Comparison of ENCODE assay signal across 16 cellular contexts in genomic region chr2:172439509-172439860, GRCh38. TPM values are rescaled to one million over a fixed set of nuclear protein-coding genes. Genes with fewer than 3 reads are reported as not detected.
DNase-seq lines count a peak whose midpoint lies in the region; ATAC-seq and TF ChIP-seq lines count a peak whose summit lies in the region.
"Had no signal": no experiment of that assay in that cellular context is flagged by ENCODE, and none has a peak within 500 bp of the region (broad histone marks: within the 10 kb centered on the region; RNA-seq: fewer than 3 reads in every experiment).

No MANE protein-coding gene starts in this region.

- no peak for TF ChIP-seq EP300 in stomach (IDR thresholded peaks at IDR 0.05)

- H2AFZ ChIP-seq in HCT116 (ENCODE audit: low read depth, low read length, poor library complexity, severe bottlenecking) (no peak overlapping the region), hepatocyte (no peak overlapping the region)

- H3K9me3 ChIP-seq in HCT116 (ENCODE audit: control insufficient read depth in 1 of 2, insufficient read depth in 1 of 2, low read depth in 1 of 2, low read length in 2 of 2) (no peaks in the 10 kb centered on the region), SJCRH30 (replicated peaks) (no peaks in the 10 kb centered on the region), hepatocyte (ENCODE audit: low read depth) (no peaks in the 10 kb centered on the region), stomach (no peaks in the 10 kb centered on the region)
- H3K9me3 ChIP-seq: left lung, pancreas had no signal

- H3K4me1 ChIP-seq in HCT116 (ENCODE audit: control insufficient read depth in 1 of 2, insufficient read depth in 2 of 2, low read length in 2 of 2) (peaks cover 75 to 100% of the 10 kb centered on the region in 2 experiments), SJCRH30 (peaks cover 73% of the 10 kb centered on the region), hepatocyte (ENCODE audit: insufficient read depth) (peaks cover 11% of the 10 kb centered on the region), stomach (peaks cover 58 to 79% (median 68%) of the 10 kb centered on the region in 4 donors)

- intact Hi-C loops in HCT116 (cut with micrococcal nuclease): no loop called here
- intact Hi-C loops in stomach (cut with DNase I; ENCODE audit: low total_unique reads): no loop called here

- DNase-seq in HCT116 (ENCODE audit: low read depth, low spot score) (no peak), SJCRH30 (peak; percentile 45 to 79), hepatocyte (ENCODE audit: low spot score) (no peak), stomach (no peak), glomerular visceral epithelial cell (ENCODE audit: extremely low spot score) (no peak)
- no peak for DNase-seq in natural killer cell treated with Interleukin-12 subunit alpha and Interleukin-12 subunit beta and Interleukin-15 and Interleukin-18, amount 100 ng/mL, for 72 hours (ENCODE audit: low spot score)
- DNase-seq: activated CD4-positive, alpha-beta T cell treated with anti-CD3 and anti-CD28 coated beads, Interleukin-2, amount 50 U/mL, for 4 hours; activated naive CD4-positive, alpha-beta T cell treated with anti-CD3 and anti-CD28 coated beads for 36 hours; activated T-cell treated with anti-CD3 and anti-CD28 coated beads for 4 hours; left lung; NCI-H1436; NCI-H774; pancreas; stimulated activated CD4-positive, alpha-beta T cell treated with anti-CD3 and anti-CD28 coated beads, Interleukin-4, amount 100 ng/mL, for 1 hour had no signal

- no peak for ATAC-seq in HCT116
- no peak for ATAC-seq in HG02852 (IDR thresholded peaks at IDR 0.05; ENCODE audit: unreplicated experiment)
- ATAC-seq in natural killer cell treated with Interleukin-12 subunit alpha and Interleukin-12 subunit beta and Interleukin-15 and Interleukin-18, amount 100 ng/mL, for 72 hours: no peak
- ATAC-seq: left lung had no signal

- H3K27ac ChIP-seq in HCT116 (ENCODE audit: low read depth, low read length) (peak overlapping the region; percentile 82), SJCRH30 (peak overlapping the region; percentile 89), hepatocyte (peak overlapping the region; percentile 62), stomach (peak overlapping the region; percentile 40 to 84 (median 73))

- TF ChIP-seq RAD21 in HCT116 (IDR thresholded peaks at IDR 0.05; ENCODE audit: low read depth): no peak

- H3K9ac ChIP-seq in HCT116 (ENCODE audit: low read length): peak overlapping the region; percentile 65

- RAD21 ChIA-PET in HCT116 (lab: Charles Lee; ENCODE audit: low non-redundant PET in 1 of 2, low total read pairs in 2 of 2, uncharacterized antibody in 2 of 2, unreplicated experiment in 2 of 2): no interaction called here

- H3K4me1 Mint-ChIP-seq in natural killer cell treated with Interleukin-12 subunit alpha and Interleukin-12 subunit beta and Interleukin-15 and Interleukin-18, amount 100 ng/mL, for 72 hours (ENCODE audit: low read depth in 2 of 2): peaks cover 18 to 31% of the 10 kb centered on the region in 2 donors

- H3K36me3 Mint-ChIP-seq in natural killer cell treated with Interleukin-12 subunit alpha and Interleukin-12 subunit beta and Interleukin-15 and Interleukin-18, amount 100 ng/mL, for 72 hours: no peaks in the 10 kb centered on the region

- H3K27ac Mint-ChIP-seq in natural killer cell treated with Interleukin-12 subunit alpha and Interleukin-12 subunit beta and Interleukin-15 and Interleukin-18, amount 100 ng/mL, for 72 hours: no peak overlapping the region
- H3K27ac Mint-ChIP-seq: B cell had no signal

- WGBS in hepatocyte (ENCODE audit: low lambda C conversion rate, missing lambda C conversion rate): 68% methylated on average over 2 of the region's 2 CpGs
- 55 to 89% (median 80%) methylated on average over 2 of the region's 2 CpGs for WGBS in stomach, 5 donors

- H3K4me3 ChIP-seq in HCT116 (replicated peaks in 1 of 2; ENCODE audit: low read depth in 1 of 2, low read length in 2 of 2) (peak overlapping the region in 1 of 2 experiments; percentile 45; a peak in 3 of 4 replicates), SJCRH30 (peak overlapping the region; percentile 16; the same call in 1 of the 2 replicates), hepatocyte (no peak overlapping the region), stomach (no peak overlapping the region)
- H3K4me3 ChIP-seq: left lung, pancreas had no signal

- no peaks in the 10 kb centered on the region for H3K9me2 ChIP-seq in HCT116 (ENCODE audit: insufficient read depth)
- no peaks in the 10 kb centered on the region for H3K9me2 ChIP-seq in hepatocyte (replicated peaks; ENCODE audit: insufficient read depth)

- H4K20me1 ChIP-seq in HCT116 (ENCODE audit: insufficient read depth) (no peaks in the 10 kb centered on the region), hepatocyte (ENCODE audit: insufficient read depth, poor library complexity, severe bottlenecking) (no peaks in the 10 kb centered on the region)

- no TSS peak for BruUV-seq in HCT116 (replicated peaks; lab: Mats Ljungman, UMichigan)

- H3K4me3 Mint-ChIP-seq in natural killer cell treated with Interleukin-12 subunit alpha and Interleukin-12 subunit beta and Interleukin-15 and Interleukin-18, amount 100 ng/mL, for 72 hours: no peak overlapping the region
- H3K4me3 Mint-ChIP-seq: activated naive CD4-positive, alpha-beta T cell treated with anti-CD3 and anti-CD28 coated beads for 36 hours; B cell had no signal

- POLR2A ChIA-PET in HCT116 (lab: Charles Lee): interaction anchor here (1.8 to 5.8 kb wide), 4 partner anchors 8 to 186 kb away, joined by 8 to 56 read pairs (median 39); partner anchors contain the start of gene ITGA6

- no peaks in the 10 kb centered on the region for H3K27me3 Mint-ChIP-seq in natural killer cell treated with Interleukin-12 subunit alpha and Interleukin-12 subunit beta and Interleukin-15 and Interleukin-18, amount 100 ng/mL, for 72 hours

- H3K9me3 Mint-ChIP-seq in natural killer cell treated with Interleukin-12 subunit alpha and Interleukin-12 subunit beta and Interleukin-15 and Interleukin-18, amount 100 ng/mL, for 72 hours: no peaks in the 10 kb centered on the region
- H3K9me3 Mint-ChIP-seq: activated naive CD4-positive, alpha-beta T cell treated with anti-CD3 and anti-CD28 coated beads for 36 hours had no signal

- no peak for TF ChIP-seq CTCF in HCT116 (IDR thresholded peaks at IDR 0.05 in 2 of 3, conservative IDR thresholded peaks at IDR 0.05 in 1 of 3; ENCODE audit: borderline replicate concordance in 1 of 3, insufficient read depth in 1 of 3, low read depth in 2 of 3, low read length in 2 of 3)
- TF ChIP-seq CTCF in hepatocyte (IDR thresholded peaks at IDR 0.05; ENCODE audit: poor library complexity): no peak
- no peak for TF ChIP-seq CTCF in stomach (IDR thresholded peaks at IDR 0.05)

- CTCF ChIA-PET in HCT116 (lab: Charles Lee): interaction anchor here (0.6 to 6.5 kb wide), 2 partner anchors 12 to 23 kb away, joined by 3 to 64 read pairs; partner anchors contain the start of gene ITGA6

- peak overlapping the region; percentile 82 for H3K4me2 ChIP-seq in HCT116 (ENCODE audit: low read length)
- H3K4me2 ChIP-seq in hepatocyte: no peak overlapping the region

- H3K27me3 ChIP-seq in HCT116 (ENCODE audit: insufficient read depth, low read length) (no peaks in the 10 kb centered on the region), SJCRH30 (no peaks in the 10 kb centered on the region), hepatocyte (no peaks in the 10 kb centered on the region), stomach (no peaks in the 10 kb centered on the region)
- H3K27me3 ChIP-seq: left lung, pancreas had no signal

- TF ChIP-seq POLR2A in HCT116 (IDR thresholded peaks at IDR 0.05; ENCODE audit: borderline replicate concordance, extremely low read depth, insufficient read depth, insufficient read length): no peak
- no peak for TF ChIP-seq POLR2A in stomach (IDR thresholded peaks at IDR 0.05)

- peaks cover 95% of the 10 kb centered on the region for H3K79me2 ChIP-seq in HCT116 (ENCODE audit: insufficient read depth, low read length)
- peaks cover 58% of the 10 kb centered on the region for H3K79me2 ChIP-seq in hepatocyte

- H3K36me3 ChIP-seq in HCT116 (ENCODE audit: control insufficient read depth in 1 of 2, insufficient read depth in 2 of 2, low read length in 2 of 2) (peaks cover 0 to 7% of the 10 kb centered on the region in 2 experiments; a peak in 1 of 4 replicates), SJCRH30 (no peaks in the 10 kb centered on the region), hepatocyte (replicated peaks; ENCODE audit: insufficient read depth, low read depth) (no peaks in the 10 kb centered on the region), stomach (no peaks in the 10 kb centered on the region)
- H3K36me3 ChIP-seq: left lung, pancreas had no signal

TF ChIP-seq in HCT116, 20 proteins besides CTCF, POLR2A, EP300 and RAD21:
- TF ChIP-seq CBX3 (IDR thresholded peaks at IDR 0.05; ENCODE audit: low read depth) (no peak), ZBTB33 (IDR thresholded peaks at IDR 0.05; ENCODE audit: extremely low read depth, insufficient replicate concordance, low read length) (no peak), SP1 (IDR thresholded peaks at IDR 0.05; ENCODE audit: low read depth) (no peak), ATF3 (IDR thresholded peaks at IDR 0.05) (no peak)

RNA-seq across cellular contexts. Expression of gene ITGA6, which starts 12.1 kb away (rescaled TPM):
- total RNA-seq in HCT116 (2021; ENCODE audit: unreplicated experiment) (93.1 TPM), hepatocyte (51.4 and 64.8 TPM in 2 replicates), stomach (100 to 1,000 TPM in 3 of 5 donors, 10 to 100 TPM in 2; 20.4 to 391 (median 212) TPM)
- polyA plus RNA-seq in HCT116 (2012): 40.2 and 46.0 TPM in 2 replicates
- 52.3 and 57.8 TPM in 2 replicates for total RNA-seq in SJCRH30 (2014; rRNA removed; shearing (Covaris generic))
- polyA plus RNA-seq in hepatocyte (16.7 and 19.0 TPM in 2 replicates), stomach (10 to 100 TPM; 10.7 to 19.5 (median 18.4) TPM)
- total RNA-seq in natural killer cell treated with Interleukin-12 subunit alpha and Interleukin-12 subunit beta and Interleukin-15 and Interleukin-18, amount 100 ng/mL, for 72 hours: 10 to 100 TPM; 15.6 to 36.9 TPM

Comparison
In these comparisons a context has a peak if more than half of its experiments do, and no peak if none do; other contexts are left out.
1. DNase-seq: peak in SJCRH30 (2 of 2); none in HCT116 (single experiment), hepatocyte (single experiment), stomach (single experiment), glomerular visceral epithelial cell (single experiment) and natural killer cell treated with Interleukin-12 subunit alpha and Interleukin-12 subunit beta and Interleukin-15 and Interleukin-18, amount 100 ng/mL, for 72 hours (single experiment).
2. Peak in every context shown above with its lines, with median percentiles within 50 percentile points of each other: H3K27ac ChIP-seq.